ENCODE assay signal across 25 cellular contexts in genomic region chr15:57094594-57095257, GRCh38.
"Had no signal": no experiment of that assay in that cellular context is flagged by ENCODE, and none has a peak within 500 bp of the region (broad histone marks: within the 10 kb centered on the region; RNA-seq: fewer than 3 reads in every experiment).

No MANE protein-coding gene starts in this region.

- H3K4me3 ChIP-seq: dorsolateral prefrontal cortex, gastrocnemius medialis, hepatocyte, neural progenitor cell, right atrium auricular region, tibial nerve had no signal

- H3K36me3 ChIP-seq: right atrium auricular region had no signal

- H3K27me3 Mint-ChIP-seq: activated CD4-positive, alpha-beta memory T cell treated with anti-CD3 and anti-CD28 coated beads for 36 hours; activated naive CD4-positive, alpha-beta T cell treated with anti-CD3 and anti-CD28 coated beads, Interleukin-2, amount 50 U/mL, for 24 hours had no signal

- H3K36me3 Mint-ChIP-seq: natural killer cell had no signal

- DNase-seq: activated CD4-positive, alpha-beta memory T cell treated with anti-CD3 and anti-CD28 coated beads for 36 hours; activated CD4-positive, alpha-beta T cell treated with anti-CD3 and anti-CD28 coated beads for 48 hours; activated CD8-positive, alpha-beta memory T cell treated with anti-CD3 and anti-CD28 coated beads, Interleukin-2, amount 50 U/mL, for 4 hours; activated T-cell treated with anti-CD3 and anti-CD28 coated beads, Interleukin-2, amount 50 U/mL, for 4 hours; dorsolateral prefrontal cortex; effector memory CD4-positive, alpha-beta T cell; erythroblast; gastrocnemius medialis; islet precursor cell; mesenchymal stem cell; natural killer cell; occipital lobe; stimulated activated CD4-positive, alpha-beta T cell treated with anti-CD3 and anti-CD28 coated beads, Interleukin-15, amount 100 ng/mL, for 24 hours; stimulated activated CD4-positive, alpha-beta T cell treated with anti-CD3 and anti-CD28 coated beads, Interleukin-2, amount 100 ng/mL, for 24 hours; stimulated activated naive CD4-positive, alpha-beta T cell treated with Interleukin-2 at 50 U/mL for 16 hours; T-helper 9 cell had no signal

- H3K9me3 Mint-ChIP-seq: activated CD4-positive, alpha-beta memory T cell treated with anti-CD3 and anti-CD28 coated beads for 36 hours; activated naive CD4-positive, alpha-beta T cell treated with anti-CD3 and anti-CD28 coated beads, Interleukin-2, amount 50 U/mL, for 24 hours; activated T-cell treated with anti-CD3 and anti-CD28 coated beads, Interleukin-2, amount 50 U/mL, for 4 hours; activated T-helper 2 cell treated with anti-CD3 and anti-CD28 coated beads, Interferon-gamma antibody, Interleukin-2, Interleukin-4, amounts not matched to agents 10 μg/mL and 5 μg/mL and 100 μg/mL, durations not matched to agents 14 hours and 24 hours and 36 hours; natural killer cell; neural progenitor cell; T-helper 1 cell treated with Interleukin-12 subunit alpha and Interleukin-12 subunit beta and Interleukin-4 antibody, amounts not matched to agents 30 μg/mL and 1 μg/mL, for 36 hours had no signal

- H3K9ac ChIP-seq: neural progenitor cell had no signal

- H3K27me3 ChIP-seq: dorsolateral prefrontal cortex, gastrocnemius medialis, hepatocyte, neural progenitor cell, right atrium auricular region, tibial nerve had no signal

- H3K27ac Mint-ChIP-seq: activated CD4-positive, alpha-beta memory T cell treated with anti-CD3 and anti-CD28 coated beads for 36 hours; activated naive CD4-positive, alpha-beta T cell treated with anti-CD3 and anti-CD28 coated beads, Interleukin-2, amount 50 U/mL, for 24 hours; activated T-helper 2 cell treated with anti-CD3 and anti-CD28 coated beads, Interferon-gamma antibody, Interleukin-2, Interleukin-4, amounts not matched to agents 10 μg/mL and 5 μg/mL and 100 μg/mL, durations not matched to agents 14 hours and 24 hours and 36 hours; natural killer cell; neural progenitor cell; T-helper 1 cell treated with Interleukin-12 subunit alpha and Interleukin-12 subunit beta and Interleukin-4 antibody, amounts not matched to agents 30 μg/mL and 1 μg/mL, for 36 hours had no signal

- H2AFZ ChIP-seq: hepatocyte, neural progenitor cell had no signal

- H3K27ac ChIP-seq: gastrocnemius medialis, hepatocyte, neural progenitor cell, right atrium auricular region, tibial nerve, VCaP had no signal

- H3K9me3 ChIP-seq: gastrocnemius medialis, right atrium auricular region, tibial nerve had no signal

- H3K4me1 ChIP-seq: right atrium auricular region had no signal

- H3K4me2 ChIP-seq: hepatocyte, neural progenitor cell had no signal

- H3K4me3 Mint-ChIP-seq: activated CD4-positive, alpha-beta memory T cell treated with anti-CD3 and anti-CD28 coated beads for 36 hours; activated naive CD4-positive, alpha-beta T cell treated with anti-CD3 and anti-CD28 coated beads, Interleukin-2, amount 50 U/mL, for 24 hours; activated T-cell treated with anti-CD3 and anti-CD28 coated beads, Interleukin-2, amount 50 U/mL, for 4 hours; natural killer cell; neural progenitor cell; T-helper 1 cell treated with Interleukin-12 subunit alpha and Interleukin-12 subunit beta and Interleukin-4 antibody, amounts not matched to agents 30 μg/mL and 1 μg/mL, for 36 hours had no signal

- ATAC-seq: activated CD4-positive, CD25-positive, alpha-beta regulatory T cell treated with anti-CD3 and anti-CD28 coated beads, Interleukin-2, amount 50 U/mL, for 24 hours; activated T-cell treated with anti-CD3 and anti-CD28 coated beads, Interleukin-2, amount 50 U/mL, for 4 hours; gastrocnemius medialis; natural killer cell had no signal
